16 cellular contexts compared by ENCODE assay signal in genomic region chr5:158886086-158886485, GRCh38.
DNase-seq lines count a peak whose midpoint lies in the region; ATAC-seq, FAIRE-seq and TF ChIP-seq lines count a peak whose summit lies in the region.
"Had no signal": no experiment of that assay in that cellular context is flagged by ENCODE, and none has a peak within 500 bp of the region (broad histone marks: within the 10 kb centered on the region; RNA-seq: fewer than 3 reads in every experiment).

No MANE protein-coding gene starts in this region.

- H3K36me3 Mint-ChIP-seq in activated B cell treated with CpG ODN at 0.5 μM for 24 hours (ENCODE audit: low read depth), result peaks cover 23% of the 10 kb centered on the region
- H3K36me3 Mint-ChIP-seq in activated CD4-positive, alpha-beta memory T cell treated with anti-CD3 and anti-CD28 coated beads for 36 hours, result no peaks in the 10 kb centered on the region

- peak; percentile 14 for DNase-seq in AG08395 (ENCODE audit: low spot score)
- no peak for DNase-seq in GM12892 (ENCODE audit: insufficient read length)
- DNase-seq in activated B cell treated with CpG ODN at 0.5 μM for 24 hours, result no peak
- DNase-seq in fibroblast of villous mesenchyme (ENCODE audit: low read depth), result peak; percentile 16
- DNase-seq in activated CD4-positive, alpha-beta memory T cell treated with anti-CD3 and anti-CD28 coated beads for 36 hours, result no peak
- no peak for DNase-seq in coronary artery (ENCODE audit: low spot score)
- no peak for DNase-seq in omental fat pad (ENCODE audit: low spot score)
- no peak for DNase-seq in A172 (ENCODE audit: low spot score)
- DNase-seq: 8988T, NCI-H1048, NCI-H2107, NCI-H774, Peyer's patch, Right ventricle myocardium superior, SK-N-SH had no signal

- H3K4me3 ChIP-seq in fibroblast of villous mesenchyme (ENCODE audit: low read depth, low read length) (no peak overlapping the region), coronary artery (no peak overlapping the region)
- H3K4me3 ChIP-seq: GM23338, Peyer's patch had no signal

- H3K4me3 Mint-ChIP-seq in activated B cell treated with CpG ODN at 0.5 μM for 24 hours, result no peak overlapping the region
- no peak overlapping the region for H3K4me3 Mint-ChIP-seq in activated CD4-positive, alpha-beta memory T cell treated with anti-CD3 and anti-CD28 coated beads for 36 hours
- H3K4me3 Mint-ChIP-seq: GM23338 had no signal

- no peaks in the 10 kb centered on the region for H3K27me3 Mint-ChIP-seq in activated B cell treated with CpG ODN at 0.5 μM for 24 hours
- H3K27me3 Mint-ChIP-seq in activated CD4-positive, alpha-beta memory T cell treated with anti-CD3 and anti-CD28 coated beads for 36 hours, result no peaks in the 10 kb centered on the region

- intact Hi-C loops in activated B cell treated with CpG ODN at 0.5 μM for 24 hours (cut with micrococcal nuclease), result no loop called here
- intact Hi-C loops in activated CD4-positive, alpha-beta memory T cell treated with anti-CD3 and anti-CD28 coated beads for 36 hours (cut with micrococcal nuclease), result no loop called here

- peak overlapping the region; percentile 87 for H3K27ac Mint-ChIP-seq in activated B cell treated with CpG ODN at 0.5 μM for 24 hours
- H3K27ac Mint-ChIP-seq in activated CD4-positive, alpha-beta memory T cell treated with anti-CD3 and anti-CD28 coated beads for 36 hours, result no peak overlapping the region
- H3K27ac Mint-ChIP-seq: GM23338 had no signal

- CTCF ChIA-PET in activated B cell treated with CpG ODN at 0.5 μM for 24 hours (lab: Charles Lee), result interaction anchor here (0.9 kb wide), 1 partner anchor 216 kb away, joined by 3 read pairs; no protein-coding TSS in a partner anchor
- CTCF ChIA-PET in activated CD4-positive, alpha-beta memory T cell treated with anti-CD3 and anti-CD28 coated beads for 36 hours (lab: Charles Lee), result no interaction called here

- H3K27ac ChIP-seq in coronary artery, result no peak overlapping the region

- peak; percentile 61 for FAIRE-seq in GM12892 (lab: Jason Lieb, UNC)

- TF ChIP-seq CTCF in activated B cell treated with CpG ODN at 0.5 μM for 24 hours (IDR thresholded peaks at IDR 0.05), result no peak
- TF ChIP-seq CTCF in fibroblast of villous mesenchyme (IDR thresholded peaks at IDR 0.05; ENCODE audit: insufficient read depth, low read depth, low read length), result no peak
- no peak for TF ChIP-seq CTCF in coronary artery (IDR thresholded peaks at IDR 0.05)
- TF ChIP-seq CTCF in omental fat pad (IDR thresholded peaks at IDR 0.05), result no peak

- TF ChIP-seq POLR2A in GM12892 (IDR thresholded peaks at IDR 0.05; ENCODE audit: low read depth, low read length), result no peak

- POLR2A ChIA-PET in activated B cell treated with CpG ODN at 0.5 μM for 24 hours (lab: Charles Lee), result interaction anchor here (0.8 to 3.6 kb wide), 4 partner anchors 10 to 215 kb away, joined by 3 to 18 read pairs (median 11); partner anchors contain the start of gene EBF1
- POLR2A ChIA-PET in activated CD4-positive, alpha-beta memory T cell treated with anti-CD3 and anti-CD28 coated beads for 36 hours (lab: Charles Lee), result no interaction called here

- no peaks in the 10 kb centered on the region for H3K9me3 Mint-ChIP-seq in activated B cell treated with CpG ODN at 0.5 μM for 24 hours
- H3K9me3 Mint-ChIP-seq in activated CD4-positive, alpha-beta memory T cell treated with anti-CD3 and anti-CD28 coated beads for 36 hours, result no peaks in the 10 kb centered on the region
- H3K9me3 Mint-ChIP-seq: GM23338 had no signal

- ATAC-seq in activated B cell treated with CpG ODN at 0.5 μM for 24 hours (ENCODE audit: low read depth) (no peak), omental fat pad (ENCODE audit: low FRiP score) (no peak)
- ATAC-seq: GM23338 had no signal

- peaks cover 84% of the 10 kb centered on the region for H3K4me1 Mint-ChIP-seq in activated B cell treated with CpG ODN at 0.5 μM for 24 hours
- no peaks in the 10 kb centered on the region for H3K4me1 Mint-ChIP-seq in activated CD4-positive, alpha-beta memory T cell treated with anti-CD3 and anti-CD28 coated beads for 36 hours (ENCODE audit: low read depth)

Comparison
In these comparisons a context has a peak if more than half of its experiments do, and no peak if none do; other contexts are left out.
1. DNase-seq: peak in AG08395 (single experiment) and fibroblast of villous mesenchyme (single experiment); none in GM12892 (single experiment), activated B cell treated with CpG ODN at 0.5 μM for 24 hours (single experiment), activated CD4-positive, alpha-beta memory T cell treated with anti-CD3 and anti-CD28 coated beads for 36 hours (single experiment), coronary artery (single experiment), omental fat pad (single experiment) and A172 (single experiment).